In the genomic region with DNA sequence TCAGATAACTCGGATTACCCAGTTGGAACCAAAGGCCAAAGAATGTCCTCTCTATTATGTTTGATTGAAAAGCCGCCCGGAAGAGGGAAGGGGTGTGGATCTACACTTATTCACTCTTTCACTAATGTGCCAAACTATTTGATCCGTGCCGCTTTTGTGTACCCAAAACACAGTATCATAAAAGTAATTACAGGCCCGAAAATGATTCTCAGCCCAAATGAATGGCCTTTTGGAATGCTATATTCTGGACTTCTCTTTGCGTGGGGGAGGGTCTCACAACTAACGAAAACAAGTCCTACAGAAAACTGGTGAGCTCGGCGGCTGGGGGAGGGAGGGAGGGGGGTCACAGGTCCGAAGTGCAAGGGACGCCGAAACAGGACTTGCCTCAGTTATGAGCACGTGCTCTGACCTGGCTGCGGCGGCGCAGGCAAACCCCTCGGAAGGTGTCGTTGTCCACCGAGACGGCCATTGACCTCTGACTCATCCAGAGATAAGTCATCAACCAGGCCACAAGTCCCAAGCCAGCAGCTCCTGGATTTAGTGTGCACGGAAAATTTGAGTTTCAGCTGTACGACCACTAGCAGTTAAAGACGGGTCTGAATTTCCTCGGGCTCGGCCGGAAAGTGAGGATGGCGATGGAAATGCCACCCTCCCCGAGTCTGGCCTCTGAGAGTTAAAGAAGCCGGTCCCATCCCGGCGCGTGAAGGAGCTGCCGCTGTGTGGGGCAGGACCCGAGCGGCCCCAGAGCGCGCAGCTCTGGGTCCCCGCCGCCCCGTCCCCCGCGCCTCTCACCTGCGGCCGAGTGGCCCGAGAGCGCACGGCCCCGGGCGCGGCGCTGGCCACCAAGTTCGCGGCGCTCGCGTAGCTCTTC, we compare ENCODE assay signal across 8 cellular contexts. TPM values are rescaled to one million over a fixed set of nuclear protein-coding genes. Genes with fewer than 3 reads are reported as not detected.
A peak's percentile ranks its signal among the peaks of the same experiment; 100 is the strongest.
DNase-seq lines count a peak whose midpoint lies in the region; ATAC-seq and TF ChIP-seq lines count a peak whose summit lies in the region.

No MANE protein-coding gene starts in this region.

- no peak for TF ChIP-seq CTCF in brain microvascular endothelial cell (IDR thresholded peaks at IDR 0.05; ENCODE audit: low read depth, low read length, missing control alignments)

- in situ Hi-C loops in brain microvascular endothelial cell (cut with HindIII; ENCODE audit: low pct_ligation_motif_present, low sequenced_read_pairs) = no loop called here

- ATAC-seq in HG03039 (IDR thresholded peaks at IDR 0.05; ENCODE audit: unreplicated experiment) (no peak), HG03439 (IDR thresholded peaks at IDR 0.05; ENCODE audit: unreplicated experiment) (no peak)

- DNase-seq in ELF-1 (ENCODE audit: low read depth, low spot score) = peak; percentile 89
- DNase-seq in LHCN-M2 (ENCODE audit: low read depth) = peak; percentile 75
- DNase-seq in brain microvascular endothelial cell = peak; percentile 46
- peak; percentile 85 for DNase-seq in retina
- no peak for DNase-seq in activated effector memory CD4-positive, alpha-beta T cell treated with Interleukin-2 at 50 U/mL for 16 hours

- H3K4me3 ChIP-seq in brain microvascular endothelial cell (ENCODE audit: low read depth, low read length) (peak overlapping the region; percentile 71), iPS-11a (ENCODE audit: low read depth, low read length) (peak overlapping the region; percentile 67)

- H3K27me3 ChIP-seq in brain microvascular endothelial cell (replicated peaks) = no peaks in the 10 kb centered on the region

- no peak overlapping the region for H3K27ac ChIP-seq in brain microvascular endothelial cell

- no peaks in the 10 kb centered on the region for H3K36me3 ChIP-seq in brain microvascular endothelial cell (replicated peaks)

RNA-seq across cellular contexts. Expression of gene SH3D19, which starts 0.7 kb away (rescaled TPM):
- total RNA-seq in LHCN-M2 (2014; rRNA removed) = 38.5 and 45.3 TPM in 2 replicates
- polyA plus RNA-seq in LHCN-M2 (2012) = 18.2 TPM

RNA-seq across cellular contexts. Expression of gene PRSS48, which starts 47.7 kb away (rescaled TPM):
- total RNA-seq in LHCN-M2 (2014; rRNA removed) = not detected in 2 replicates
- polyA plus RNA-seq in LHCN-M2 (2012) = not detected
